In the genomic region with DNA sequence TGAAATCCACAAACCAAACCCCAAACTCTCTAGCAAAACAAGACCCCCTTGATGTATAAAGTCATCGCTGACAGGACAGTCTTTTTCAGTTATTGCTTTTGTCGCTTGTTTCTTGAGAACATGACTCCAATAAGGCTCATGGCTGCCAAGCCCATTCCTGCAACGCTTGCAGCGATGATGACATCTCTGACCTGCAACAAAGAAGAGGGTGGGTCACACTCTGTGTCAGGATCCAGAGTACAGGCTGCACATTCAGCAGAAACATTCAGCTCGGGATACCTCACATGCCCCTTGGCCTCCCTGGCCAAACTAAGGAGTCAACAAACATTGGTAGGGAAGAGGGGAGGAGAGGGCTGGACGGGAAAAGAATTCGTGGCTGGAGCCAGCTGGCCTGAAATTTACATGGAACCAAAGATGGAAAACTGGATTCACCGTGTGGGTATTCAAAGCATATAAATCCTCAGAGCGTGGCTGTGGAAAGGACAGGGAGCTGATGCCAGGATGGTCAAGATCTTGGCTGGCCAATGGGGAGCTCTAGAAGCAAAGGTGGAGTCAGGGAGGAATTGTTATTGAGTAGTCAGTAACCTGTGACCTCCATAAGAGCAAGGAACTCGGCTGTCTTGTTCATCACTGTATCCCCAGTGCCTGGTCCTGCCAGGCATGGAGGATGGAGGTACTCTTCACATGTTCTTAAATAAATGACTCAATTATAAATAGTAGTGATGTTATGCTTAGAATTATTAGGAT, we compare ENCODE assay signal across 8 cellular contexts. TPM values are rescaled to one million over a fixed set of nuclear protein-coding genes. Genes with fewer than 3 reads are reported as not detected.
DNase-seq lines count a peak whose midpoint lies in the region; ATAC-seq and TF ChIP-seq lines count a peak whose summit lies in the region.

No MANE protein-coding gene starts in this region.

- H3K56ac ChIP-seq in IMR-90 (ENCODE audit: extremely low read depth, insufficient read depth, low read length), result peak overlapping the region; percentile 44; the same call in 1 of the 2 replicates

- H2AFZ ChIP-seq in IMR-90 (replicated peaks; ENCODE audit: low read length, poor library complexity), result peak overlapping the region; percentile 85

- H4K8ac ChIP-seq in IMR-90 (ENCODE audit: low read depth in 2 of 2, low read length in 2 of 2), result peak overlapping the region; percentile 95 to 96

- WGBS in IMR-90 (ENCODE audit: extremely low coverage in 2 of 2, insufficient read length in 1 of 2), 2 experiments, result 57% methylated on average over 7 of the region's 10 CpGs; no CpG with 5 or more reads in 1 of the 2 experiments
- WGBS in liver, result 28% methylated on average over 10 of the region's 10 CpGs

- in situ Hi-C loops in IMR-90 (cut with MboI; ENCODE audit: low sequenced_read_pairs), result no loop called here

- peak; percentile 61 for ATAC-seq in IMR-90 (ENCODE audit: low read depth)
- no peak for ATAC-seq in HG03439 (IDR thresholded peaks at IDR 0.05; ENCODE audit: unreplicated experiment)
- ATAC-seq in HG03521 (IDR thresholded peaks at IDR 0.05; ENCODE audit: unreplicated experiment), result no peak

- CTCF ChIA-PET in IMR-90 (lab: Yijun Ruan, JAX), result no interaction called here

- peak overlapping the region; percentile 74 for H3K4me2 ChIP-seq in IMR-90 (ENCODE audit: low read depth, low read length)

- intact Hi-C loops in IMR-90 (cut with micrococcal nuclease) (no loop called here), ascending aorta (cut with DNase I) (no loop called here)

- 0 out of 2 replicates have a peak overlapping the region, but pooled peaks have one; percentile 15 for H3K4me3 ChIP-seq in IMR-90 (ENCODE audit: insufficient read depth, low read depth, low read length)
- H3K4me3 ChIP-seq in ascending aorta, result no peak overlapping the region
- peak overlapping the region in 1 of 3 donors; percentile 47 for H3K4me3 ChIP-seq in liver (ENCODE audit: low read depth in 1 of 3, low read length in 3 of 3)
- peak overlapping the region; percentile 64 to 68 for H3K4me3 ChIP-seq in stomach smooth muscle (ENCODE audit: low read length in 2 of 2)

- H3K4me1 ChIP-seq in IMR-90 (ENCODE audit: control insufficient read depth, insufficient read depth, low read length) (peaks cover 8% of the 10 kb centered on the region), ascending aorta (peaks cover 0 to 18% of the 10 kb centered on the region in 2 donors), liver (ENCODE audit: control insufficient read depth in 4 of 4, insufficient read depth in 4 of 4, low read length in 3 of 4) (peaks cover 7 to 26% (median 16%) of the 10 kb centered on the region in 4 donors), stomach smooth muscle (ENCODE audit: control insufficient read depth, insufficient read depth, low read length) (peaks cover 20% of the 10 kb centered on the region)

- H2BK15ac ChIP-seq in IMR-90 (ENCODE audit: low read depth, low read length), result no peak overlapping the region

- H3K36me3 ChIP-seq in IMR-90 (ENCODE audit: control insufficient read depth, insufficient read depth, low read length), result no peaks in the 10 kb centered on the region
- peaks cover 7 to 14% of the 10 kb centered on the region in 2 donors for H3K36me3 ChIP-seq in ascending aorta
- H3K36me3 ChIP-seq in liver (ENCODE audit: control insufficient read depth in 4 of 4, insufficient read depth in 3 of 4, low read depth in 1 of 4, low read length in 3 of 4), result peaks cover 2 to 8% (median 2%) of the 10 kb centered on the region in 4 donors
- H3K36me3 ChIP-seq in stomach smooth muscle (ENCODE audit: control insufficient read depth in 2 of 2, insufficient read depth in 2 of 2, low read length in 2 of 2), result peaks cover 0 to 2% of the 10 kb centered on the region in 2 donors

- H4K91ac ChIP-seq in IMR-90 (ENCODE audit: insufficient read depth, low read depth, low read length), result peak overlapping the region; percentile 53

- H3K9ac ChIP-seq in IMR-90 (ENCODE audit: low read depth, low read length) (peak overlapping the region; percentile 10; the same call in 1 of the 2 replicates), liver (ENCODE audit: low read depth in 1 of 2, low read length in 2 of 2) (peak overlapping the region in 1 of 2 donors; percentile 60), stomach smooth muscle (ENCODE audit: low read length in 2 of 2) (peak overlapping the region; percentile 36 to 47)

- peak overlapping the region; percentile 49 for H2BK120ac ChIP-seq in IMR-90 (ENCODE audit: low read depth, low read length)

- no peak for TF ChIP-seq CTCF in IMR-90 (conservative IDR thresholded peaks at IDR 0.05; ENCODE audit: low read depth, low read length)
- TF ChIP-seq CTCF in ascending aorta (IDR thresholded peaks at IDR 0.05), result no peak
- TF ChIP-seq CTCF in liver (IDR thresholded peaks at IDR 0.05; ENCODE audit: low read depth, low read length, missing input control), result no peak

- no TSS peak for BruUV-seq in IMR-90 (replicated peaks; lab: Mats Ljungman, UMichigan)

- H4K20me1 ChIP-seq in IMR-90 (ENCODE audit: insufficient read depth, low read length), result no peaks in the 10 kb centered on the region

- peak; percentile 27 for DNase-seq in IMR-90
- peak in 1 of 2 donors; percentile 81 for DNase-seq in ascending aorta (ENCODE audit: low spot score in 2 of 2)
- DNase-seq in amygdala (lab: John Stamatoyannopoulos, UW), result no peak
- no peak for DNase-seq in DMS153 (lab: John Stamatoyannopoulos, UW)

- no peaks in the 10 kb centered on the region for H3K27me3 ChIP-seq in IMR-90 (ENCODE audit: control insufficient read depth, insufficient read depth, low read length)
- no peaks in the 10 kb centered on the region for H3K27me3 ChIP-seq in ascending aorta
- H3K27me3 ChIP-seq in liver (ENCODE audit: control insufficient read depth in 4 of 4, insufficient read depth in 4 of 4, low read length in 3 of 4), result no peaks in the 10 kb centered on the region
- H3K27me3 ChIP-seq in stomach smooth muscle (ENCODE audit: control insufficient read depth in 1 of 2, insufficient read depth in 2 of 2, low read length in 2 of 2), result no peaks in the 10 kb centered on the region

- H3K9me1 ChIP-seq in IMR-90 (ENCODE audit: insufficient read depth, low read length), result peaks cover 8% of the 10 kb centered on the region

- TF ChIP-seq POLR2A in IMR-90 (IDR thresholded peaks at IDR 0.05; ENCODE audit: low read depth, low read length), result no peak

- peak overlapping the region; percentile 3 for H2AK9ac ChIP-seq in IMR-90 (replicated peaks; ENCODE audit: low read depth, low read length, poor library complexity)

- H3K18ac ChIP-seq in IMR-90 (ENCODE audit: low read depth, low read length), result peak overlapping the region; percentile 58

- H3K4ac ChIP-seq in IMR-90 (ENCODE audit: low read depth, low read length), result peak overlapping the region; percentile 59

- no peak overlapping the region for H2BK5ac ChIP-seq in IMR-90 (ENCODE audit: low read depth, low read length, poor library complexity, severe bottlenecking)

- no peaks in the 10 kb centered on the region for H3K79me1 ChIP-seq in IMR-90 (ENCODE audit: low read depth in 1 of 2, low read length in 2 of 2)

- H4K5ac ChIP-seq in IMR-90 (ENCODE audit: low read depth, low read length), result peak overlapping the region; percentile 76

- peak overlapping the region; percentile 51 for H3K14ac ChIP-seq in IMR-90 (replicated peaks; ENCODE audit: low read depth, low read length)

- no peak overlapping the region for H2AK5ac ChIP-seq in IMR-90 (ENCODE audit: low read depth, low read length)

- POLR2A ChIA-PET in IMR-90 (lab: Charles Lee; ENCODE audit: unreplicated experiment), result no interaction called here

- TF ChIP-seq RAD21 in IMR-90 (IDR thresholded peaks at IDR 0.05; ENCODE audit: low read length), result no peak
- peak; percentile 7 to 54 for TF ChIP-seq RAD21 in liver (IDR thresholded peaks at IDR 0.05)

- H3K9me3 ChIP-seq in IMR-90 (ENCODE audit: control insufficient read depth, insufficient read depth, low read length) (no peaks in the 10 kb centered on the region), ascending aorta (peaks cover 0 to 3% of the 10 kb centered on the region in 2 donors), liver (ENCODE audit: control insufficient read depth in 4 of 4, low read length in 3 of 4) (no peaks in the 10 kb centered on the region), stomach smooth muscle (ENCODE audit: control insufficient read depth in 2 of 2, low read length in 2 of 2) (no peaks in the 10 kb centered on the region)

- H3K27ac ChIP-seq in IMR-90 (ENCODE audit: insufficient read depth, low read length), result peak overlapping the region; percentile 45; the same call in 1 of the 2 replicates
- H3K27ac ChIP-seq in ascending aorta, result peak overlapping the region; percentile 28 to 40
- peak overlapping the region; percentile 53 to 75 for H3K27ac ChIP-seq in liver (ENCODE audit: low read depth in 1 of 2, low read length in 2 of 2)
- H3K27ac ChIP-seq in stomach smooth muscle (ENCODE audit: low read length), result peak overlapping the region; percentile 74

- H3K23ac ChIP-seq in IMR-90 (ENCODE audit: low read depth, low read length), result peak overlapping the region; percentile 26; the same call in 1 of the 2 replicates

- H2BK20ac ChIP-seq in IMR-90 (ENCODE audit: low read depth, low read length), result peak overlapping the region; percentile 30; the same call in 1 of the 2 replicates

- dilution Hi-C loops in IMR-90 (cut with HindIII; ENCODE audit: low sequenced_read_pairs, unreplicated experiment), result no loop called here

TF ChIP-seq in IMR-90, 13 proteins besides CTCF, POLR2A, EP300 and RAD21 (continues in another document):
- no peak for TF ChIP-seq NFE2L2 (IDR thresholded peaks at IDR 0.05; ENCODE audit: low read depth, low read length)
- no peak for TF ChIP-seq FOS (IDR thresholded peaks at IDR 0.05; ENCODE audit: low read depth, low read length)

TF ChIP-seq in liver, 16 proteins besides CTCF, POLR2A, EP300 and RAD21 (continues in another document):
- TF ChIP-seq HNF4G (IDR thresholded peaks at IDR 0.05) (peak; percentile 42), TAF1 (conservative IDR thresholded peaks at IDR 0.05) (no peak), FOXA2 (IDR thresholded peaks at IDR 0.05) (peak; percentile 63)

RNA-seq across cellular contexts. Expression of a gene that starts 11.8 kb away (rescaled TPM):
- not detected in 2 replicates for total RNA-seq in IMR-90 (2012; rRNA removed)
- polyA plus RNA-seq in IMR-90 (2012; rRNA removed), result not detected in 2 replicates
- not detected in 2 replicates for polyA plus RNA-seq in IMR-90 (2012; cell fraction: cytosol; rRNA removed)
- not detected in 2 replicates for polyA plus RNA-seq in IMR-90 (2012; cell fraction: nucleus; rRNA removed; ENCODE audit: low replicate concordance)
- not detected for total RNA-seq in ascending aorta
- not detected for total RNA-seq in liver
- polyA plus RNA-seq in liver, result under 1 TPM; 0.32 to 0.44 TPM

RNA-seq across cellular contexts. Expression of a gene that starts 38.4 kb away (rescaled TPM):
- total RNA-seq in IMR-90 (2012; rRNA removed), result 0.18 TPM in 1 of 2 replicates, not detected in the other
- 0.17 and 0.34 TPM in 2 replicates for polyA plus RNA-seq in IMR-90 (2012; rRNA removed)
- 1.3 and 1.4 TPM in 2 replicates for polyA plus RNA-seq in IMR-90 (2012; cell fraction: cytosol; rRNA removed)
- polyA plus RNA-seq in IMR-90 (2012; cell fraction: nucleus; rRNA removed; ENCODE audit: low replicate concordance), result 0.17 and 0.86 TPM in 2 replicates
- 1.1 TPM for total RNA-seq in ascending aorta
- total RNA-seq in liver, result 10 to 100 TPM in 1 of 2 donors, 1 to 10 TPM in 1; 4.4 to 23.8 TPM
- polyA plus RNA-seq in liver, result 10 to 100 TPM; 65.9 to 86.4 TPM

RNA-seq across cellular contexts. Expression of a gene that starts 39.2 kb away (rescaled TPM):
- total RNA-seq in IMR-90 (2012; rRNA removed) (3.2 and 3.3 TPM in 2 replicates), ascending aorta (21.1 TPM), liver (10 to 100 TPM; 13.4 to 18.9 TPM)
- polyA plus RNA-seq in IMR-90 (2012; rRNA removed) (3.9 and 4.5 TPM in 2 replicates), liver (10 to 100 TPM; 89.6 to 90.1 TPM)
- 7.4 and 9.5 TPM in 2 replicates for polyA plus RNA-seq in IMR-90 (2012; cell fraction: cytosol; rRNA removed)
- polyA plus RNA-seq in IMR-90 (2012; cell fraction: nucleus; rRNA removed; ENCODE audit: low replicate concordance), result 2.0 and 3.0 TPM in 2 replicates

Comparison
In these comparisons a context has a peak if more than half of its experiments do, and no peak if none do; other contexts are left out.
1. H3K4me3 ChIP-seq: peak in IMR-90 (single experiment) and stomach smooth muscle (2 of 2); none in ascending aorta (0 of 2).
2. Peak in every context shown above with its lines, with median percentiles within 50 percentile points of each other: H3K27ac ChIP-seq.